8 cellular contexts compared by ENCODE assay signal in the genomic region with DNA sequence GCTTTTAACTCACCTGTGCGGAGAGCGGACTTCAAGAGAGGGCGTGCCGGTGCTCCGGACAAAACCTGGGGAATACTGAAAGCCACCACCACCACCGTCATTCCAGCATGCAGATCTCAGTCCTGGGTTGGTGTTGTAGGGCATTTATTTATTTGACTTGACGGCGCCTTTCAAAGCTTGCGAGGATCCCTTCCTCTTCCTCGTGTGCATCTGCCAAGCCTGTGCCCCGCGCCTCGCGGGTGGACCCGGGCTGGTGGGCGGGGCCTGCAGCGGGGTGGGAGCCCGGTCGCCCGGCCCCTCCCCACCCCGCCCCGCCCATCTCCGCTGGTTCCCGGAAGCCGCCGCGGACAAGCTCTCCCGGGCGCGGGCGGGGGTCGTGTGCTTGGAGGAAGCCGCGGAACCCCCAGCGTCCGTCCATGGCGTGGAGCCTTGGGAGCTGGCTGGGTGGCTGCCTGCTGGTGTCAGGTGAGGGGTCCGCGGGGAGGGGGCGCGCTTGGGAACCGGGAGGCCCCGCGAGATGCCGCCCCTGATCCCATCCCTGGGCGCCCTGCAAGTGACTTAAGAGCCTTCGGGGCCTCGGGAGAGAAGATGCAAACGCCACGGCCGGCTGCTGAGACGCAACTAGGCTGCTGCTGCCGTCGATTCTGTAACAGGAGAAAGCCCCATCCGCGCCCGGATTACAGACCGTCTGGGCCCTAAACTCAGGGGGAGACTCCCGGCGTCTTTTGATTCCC. TPM values are rescaled to one million over a fixed set of nuclear protein-coding genes. Genes with fewer than 3 reads are reported as not detected.
A peak's percentile ranks its signal among the peaks of the same experiment; 100 is the strongest.
DNase-seq lines count a peak whose midpoint lies in the region; ATAC-seq and TF ChIP-seq lines count a peak whose summit lies in the region.

A gene (plus strand): TSS at position 318 of the 734 bp plus-strand sequence. CDS start 99 bp downstream, at position 417.

- H3K4me3 ChIP-seq in mammary epithelial cell (replicated peaks in 1 of 3; ENCODE audit: insufficient read depth in 1 of 3, low read depth in 2 of 3, low read length in 3 of 3) (peak within 1 kb of the TSS; percentile 87 to 90 (median 87)), spleen (peak within 1 kb of the TSS; percentile 63 to 96 (median 82))

- peak within 1 kb of the TSS; percentile 59 for H3K27ac ChIP-seq in mammary epithelial cell (ENCODE audit: insufficient read depth, low read depth, low read length)
- peak within 1 kb of the TSS; percentile 92 to 97 (median 95) for H3K27ac ChIP-seq in spleen

- peaks cover 12% of the 10 kb centered on the region for H3K79me2 ChIP-seq in mammary epithelial cell (ENCODE audit: insufficient read depth, low read length)

- ATAC-seq in HG02884 (IDR thresholded peaks at IDR 0.05; ENCODE audit: unreplicated experiment) (peak; percentile 28), WTC11 (peak; percentile 82), HG03457 (IDR thresholded peaks at IDR 0.05; ENCODE audit: unreplicated experiment) (no peak)

- TF ChIP-seq POLR2A in spleen (IDR thresholded peaks at IDR 0.05), result peak in 1 of 3 donors; percentile 54

- CTCF ChIA-PET in WTC11 (lab: Charles Lee), result interaction anchor here (0.8 to 2.9 kb wide), 9 partner anchors 36 to 322 kb away, joined by 3 to 21 read pairs (median 5); a partner anchor contains a TSS
- CTCF ChIA-PET in mammary epithelial cell (lab: Charles Lee; ENCODE audit: low non-redundant PET), result interaction anchor here (0.6 kb wide), 1 partner anchor 214 kb away, joined by 3 read pairs; a partner anchor contains a TSS

- H3K27me3 ChIP-seq in mammary epithelial cell (ENCODE audit: insufficient read depth, low read length) (no peaks in the 10 kb centered on the region), spleen (replicated peaks in 1 of 7) (no peaks in the 10 kb centered on the region)

- BruUV-seq in mammary epithelial cell (replicated peaks; lab: Mats Ljungman, UMichigan), result no TSS peak

- H3K9me3 Mint-ChIP-seq in WTC11 (no peaks in the 10 kb centered on the region), immature natural killer cell (peaks cover 0 to 1% (median 0%) of the 10 kb centered on the region in 6 donors)

- H3K4me3 Mint-ChIP-seq in WTC11, result peak within 1 kb of the TSS; percentile 78
- peak within 1 kb of the TSS; percentile 94 to 100 (median 97) for H3K4me3 Mint-ChIP-seq in immature natural killer cell

- dilution Hi-C loops in mammary epithelial cell (cut with HindIII; ENCODE audit: low sequenced_read_pairs), result no loop called here

- peak within 1 kb of the TSS; percentile 87 for H3K4me2 ChIP-seq in mammary epithelial cell (ENCODE audit: insufficient read depth, low read depth, low read length)

- peaks cover 18% of the 10 kb centered on the region for H3K4me1 ChIP-seq in mammary epithelial cell (ENCODE audit: insufficient read depth, low read length)
- H3K4me1 ChIP-seq in spleen, result peaks cover 33 to 96% (median 68%) of the 10 kb centered on the region in 6 donors

- no peaks in the 10 kb centered on the region for H4K20me1 ChIP-seq in mammary epithelial cell (ENCODE audit: insufficient read depth, low read length)

- H3K36me3 Mint-ChIP-seq in WTC11 (0 out of 2 replicates have a peak, but pooled peaks cover 4% of the 10 kb centered on the region), immature natural killer cell (peaks cover 6 to 31% (median 8%) of the 10 kb centered on the region in 3 donors)

- peak within 1 kb of the TSS; percentile 89 for H2AFZ ChIP-seq in mammary epithelial cell (ENCODE audit: low read depth, low read length)

- peak within 1 kb of the TSS; percentile 71 for H3K9ac ChIP-seq in mammary epithelial cell (ENCODE audit: insufficient read depth, low read length)

- no peaks in the 10 kb centered on the region for H3K9me3 ChIP-seq in mammary epithelial cell (replicated peaks; ENCODE audit: insufficient read depth, low read length)
- H3K9me3 ChIP-seq in spleen, result no peaks in the 10 kb centered on the region

- 10% methylated on average over 11 of the region's 60 CpGs for WGBS in mammary epithelial cell (ENCODE audit: low coverage, missing lambda C conversion rate)
- 1 to 4% (median 1%) methylated on average over 9 to 60 of the region's 60 CpGs for WGBS in spleen, 5 donors

- DNase-seq in GM13976 (ENCODE audit: low spot score) (peak; percentile 92), NCI-H2227 treated with DMSO at 0.1 percent for 48 hours (lab: John Stamatoyannopoulos, UW) (peak; percentile 74), WTC11 (ENCODE audit: low spot score) (peak; percentile 71), mammary epithelial cell (peak; percentile 56), immature natural killer cell (peak; percentile 67 to 72 (median 72)), spleen (peak; percentile 96)

- H3K36me3 ChIP-seq in mammary epithelial cell (ENCODE audit: insufficient read depth, low read length) (no peaks in the 10 kb centered on the region), spleen (peaks cover 0 to 71% (median 30%) of the 10 kb centered on the region in 6 donors)

- TF ChIP-seq CTCF in GM13976 (IDR thresholded peaks at IDR 0.05; ENCODE audit: borderline replicate concordance, control extremely low read depth, extremely low read depth, insufficient read depth, missing control alignments) (no peak), WTC11 (IDR thresholded peaks at IDR 0.05) (no peak), mammary epithelial cell (conservative IDR thresholded peaks at IDR 0.05 in 1 of 2, IDR thresholded peaks at IDR 0.05 in 1 of 2; ENCODE audit: extremely low read depth in 1 of 2, insufficient read depth in 1 of 2, low read depth in 1 of 2, low read length in 2 of 2) (no peak), spleen (IDR thresholded peaks at IDR 0.05 in 8 of 11, conservative IDR thresholded peaks at IDR 0.05 in 3 of 11) (no peak)

- POLR2A ChIA-PET in WTC11 (lab: Charles Lee), result interaction anchor here (0.8 to 2.2 kb wide), 3 partner anchors 59 to 179 kb away, joined by 3 to 10 read pairs (median 8); a partner anchor contains a TSS

- intact Hi-C loops in mammary epithelial cell (cut with micrococcal nuclease), result loop anchor here (2.0 kb wide), 2 partner anchors 59 to 95 kb away; a partner anchor contains a TSS
- intact Hi-C loops in spleen (cut with DNase I; ENCODE audit: low total_unique reads), result no loop called here

- peak within 1 kb of the TSS; percentile 15; the same call in 1 of the 2 replicates for H3K27ac Mint-ChIP-seq in WTC11
- peak within 1 kb of the TSS; percentile 90 to 96 (median 94) for H3K27ac Mint-ChIP-seq in immature natural killer cell

- H3K4me1 Mint-ChIP-seq in WTC11, result peaks cover 31% of the 10 kb centered on the region
- H3K4me1 Mint-ChIP-seq in immature natural killer cell, result peaks cover 73 to 85% of the 10 kb centered on the region in 2 donors

- in situ Hi-C loops in GM13976 (cut with MboI; ENCODE audit: low sequenced_read_pairs, unreplicated experiment) (no loop called here), mammary epithelial cell (cut with MboI; ENCODE audit: low sequenced_read_pairs in 2 of 2) (no loop called here)

- H3K27me3 Mint-ChIP-seq in WTC11 (ENCODE audit: low read depth) (no peaks in the 10 kb centered on the region; the same call in 1 of the 2 replicates), immature natural killer cell (ENCODE audit: low read depth in 3 of 3) (peaks cover 2 to 5% (median 2%) of the 10 kb centered on the region in 3 donors)

TF ChIP-seq in WTC11, 78 proteins besides CTCF, POLR2A, EP300 and RAD21 (continues in another document):
- peak; percentile 30; the same call in 1 of the 2 replicates for TF ChIP-seq ZNF423 (CRISPR knock-in tag; IDR thresholded peaks at IDR 0.05)
- peak; percentile 64 for TF ChIP-seq GABPB1 (CRISPR knock-in tag; IDR thresholded peaks at IDR 0.05)
- TF ChIP-seq, protein P1, sequence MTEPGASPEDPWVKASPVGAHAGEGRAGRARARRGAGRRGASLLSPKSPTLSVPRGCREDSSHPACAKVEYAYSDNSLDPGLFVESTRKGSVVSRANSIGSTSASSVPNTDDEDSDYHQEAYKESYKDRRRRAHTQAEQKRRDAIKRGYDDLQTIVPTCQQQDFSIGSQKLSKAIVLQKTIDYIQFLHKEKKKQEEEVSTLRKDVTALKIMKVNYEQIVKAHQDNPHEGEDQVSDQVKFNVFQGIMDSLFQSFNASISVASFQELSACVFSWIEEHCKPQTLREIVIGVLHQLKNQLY (CRISPR knock-in tag; IDR thresholded peaks at IDR 0.05), result no peak
- TF ChIP-seq, protein P2, sequence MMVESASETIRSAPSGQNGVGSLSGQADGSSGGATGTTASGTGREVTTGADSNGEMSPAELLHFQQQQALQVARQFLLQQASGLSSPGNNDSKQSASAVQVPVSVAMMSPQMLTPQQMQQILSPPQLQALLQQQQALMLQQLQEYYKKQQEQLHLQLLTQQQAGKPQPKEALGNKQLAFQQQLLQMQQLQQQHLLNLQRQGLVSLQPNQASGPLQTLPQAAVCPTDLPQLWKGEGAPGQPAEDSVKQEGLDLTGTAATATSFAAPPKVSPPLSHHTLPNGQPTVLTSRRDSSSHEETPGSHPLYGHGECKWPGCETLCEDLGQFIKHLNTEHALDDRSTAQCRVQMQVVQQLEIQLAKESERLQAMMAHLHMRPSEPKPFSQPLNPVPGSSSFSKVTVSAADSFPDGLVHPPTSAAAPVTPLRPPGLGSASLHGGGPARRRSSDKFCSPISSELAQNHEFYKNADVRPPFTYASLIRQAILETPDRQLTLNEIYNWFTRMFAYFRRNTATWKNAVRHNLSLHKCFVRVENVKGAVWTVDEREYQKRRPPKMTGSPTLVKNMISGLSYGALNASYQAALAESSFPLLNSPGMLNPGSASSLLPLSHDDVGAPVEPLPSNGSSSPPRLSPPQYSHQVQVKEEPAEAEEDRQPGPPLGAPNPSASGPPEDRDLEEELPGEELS (CRISPR knock-in tag; IDR thresholded peaks at IDR 0.05), result 0 out of 2 replicates have a peak, but pooled peaks have one; percentile 17
- TF ChIP-seq SP1 (CRISPR knock-in tag; conservative IDR thresholded peaks at IDR 0.05), result peak; percentile 79
- TF ChIP-seq, protein P3, sequence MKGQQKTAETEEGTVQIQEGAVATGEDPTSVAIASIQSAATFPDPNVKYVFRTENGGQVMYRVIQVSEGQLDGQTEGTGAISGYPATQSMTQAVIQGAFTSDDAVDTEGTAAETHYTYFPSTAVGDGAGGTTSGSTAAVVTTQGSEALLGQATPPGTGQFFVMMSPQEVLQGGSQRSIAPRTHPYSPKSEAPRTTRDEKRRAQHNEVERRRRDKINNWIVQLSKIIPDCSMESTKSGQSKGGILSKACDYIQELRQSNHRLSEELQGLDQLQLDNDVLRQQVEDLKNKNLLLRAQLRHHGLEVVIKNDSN (CRISPR knock-in tag; IDR thresholded peaks at IDR 0.05), result no peak
- TF ChIP-seq FOXP1 (CRISPR knock-in tag; IDR thresholded peaks at IDR 0.05; ENCODE audit: borderline replicate concordance), result peak; percentile 32; the same call in 1 of the 2 replicates
- 0 out of 2 replicates have a peak, but pooled peaks have one; percentile 32 for TF ChIP-seq RELA (CRISPR knock-in tag; IDR thresholded peaks at IDR 0.05; ENCODE audit: borderline replicate concordance)

RNA-seq across cellular contexts. Expression of the gene that starts here (rescaled TPM):
- total RNA-seq in WTC11 (2021) (3.7 to 5.1 TPM (median 4.1 TPM) in 3 replicates), mammary epithelial cell (10 to 100 TPM; 14.3 to 18.9 TPM), spleen (10 to 100 TPM; 44.1 to 89.7 (median 60.7) TPM)
- polyA plus RNA-seq in mammary epithelial cell (20.4 TPM), immature natural killer cell (10 to 100 TPM; 45.9 to 63.5 (median 46.9) TPM), spleen (10 to 100 TPM; 25.4 to 29.6 (median 29.3) TPM)
- polyA minus RNA-seq in mammary epithelial cell, result 20.4 TPM
